ENCODE assay signal across 15 cellular contexts in genomic region chr18:26545335-26545734, GRCh38. TPM values are rescaled to one million over a fixed set of nuclear protein-coding genes. Genes with fewer than 3 reads are reported as not detected.
DNase-seq lines count a peak whose midpoint lies in the region; ATAC-seq, FAIRE-seq and TF ChIP-seq lines count a peak whose summit lies in the region.
"Had no signal": no experiment of that assay in that cellular context is flagged by ENCODE, and none has a peak within 500 bp of the region (broad histone marks: within the 10 kb centered on the region; RNA-seq: fewer than 3 reads in every experiment).

No MANE protein-coding gene starts in this region.

- TF ChIP-seq CTCF in MM.1S (IDR thresholded peaks at IDR 0.05; ENCODE audit: low read length) (no peak), endothelial cell of umbilical vein (IDR thresholded peaks at IDR 0.05; ENCODE audit: extremely low read depth in 1 of 2, insufficient read depth in 1 of 2, low read depth in 1 of 2, low read length in 2 of 2) (no peak), neural progenitor cell (IDR thresholded peaks at IDR 0.05) (no peak)

- H3F3A ChIP-seq in MM.1S (ENCODE audit: insufficient read depth, low read length) (peaks cover 5% of the 10 kb centered on the region), neural progenitor cell (ENCODE audit: low read depth) (peaks cover 30% of the 10 kb centered on the region)

- peaks cover 39 to 63% (median 52%) of the 10 kb centered on the region in 3 donors for H3K4me1 Mint-ChIP-seq in CD8-positive, alpha-beta memory T cell
- peaks cover 61% of the 10 kb centered on the region for H3K4me1 Mint-ChIP-seq in neural progenitor cell
- peaks cover 22% of the 10 kb centered on the region for H3K4me1 Mint-ChIP-seq in activated T-cell treated with anti-CD3 and anti-CD28 coated beads, Interleukin-2, amount 50 U/mL, for 72 hours (ENCODE audit: low read depth)

- peak overlapping the region; percentile 0 to 79 (median 19) for H3K4me3 Mint-ChIP-seq in CD8-positive, alpha-beta memory T cell
- peak overlapping the region; percentile 89 for H3K4me3 Mint-ChIP-seq in neural progenitor cell
- no peak overlapping the region for H3K4me3 Mint-ChIP-seq in activated T-cell treated with anti-CD3 and anti-CD28 coated beads, Interleukin-2, amount 50 U/mL, for 72 hours

- BruUV-seq in endothelial cell of umbilical vein (replicated peaks; lab: Mats Ljungman, UMichigan): no TSS peak

- no peak overlapping the region for H3K4me3 ChIP-seq in CD8-positive, alpha-beta memory T cell (ENCODE audit: low read length)
- H3K4me3 ChIP-seq in MM.1S (ENCODE audit: low read length) (no peak overlapping the region), endothelial cell of umbilical vein (replicated peaks in 1 of 3; ENCODE audit: insufficient read depth in 1 of 3, low read depth in 1 of 3, low read length in 3 of 3) (no peak overlapping the region), neural progenitor cell (peak overlapping the region; percentile 78)
- H3K4me3 ChIP-seq: ascending aorta had no signal

- no peak for FAIRE-seq in endothelial cell of umbilical vein (lab: Jason Lieb, UNC)

- H3K27ac ChIP-seq in CD8-positive, alpha-beta memory T cell (ENCODE audit: low read depth, low read length): no peak overlapping the region
- H3K27ac ChIP-seq in MM.1S (ENCODE audit: low read length): no peak overlapping the region
- H3K27ac ChIP-seq in endothelial cell of umbilical vein (ENCODE audit: insufficient read depth, low read depth, low read length): no peak overlapping the region
- H3K27ac ChIP-seq in neural progenitor cell: no peak overlapping the region
- H3K27ac ChIP-seq: ascending aorta, sigmoid colon had no signal

- CTCF ChIA-PET in CD8-positive, alpha-beta memory T cell (lab: Charles Lee): no interaction called here
- CTCF ChIA-PET in endothelial cell of umbilical vein (lab: Charles Lee): interaction anchor here (1.3 to 1.5 kb wide), 2 partner anchors 140 to 161 kb away, joined by 4 to 21 read pairs; no protein-coding TSS in a partner anchor

- H3K79me2 ChIP-seq in MM.1S (ENCODE audit: low read length): peaks cover 16% of the 10 kb centered on the region; the same call in 1 of the 2 replicates
- peaks cover 6% of the 10 kb centered on the region for H3K79me2 ChIP-seq in endothelial cell of umbilical vein (ENCODE audit: control insufficient read depth, insufficient read depth, low read length)
- peaks cover 31% of the 10 kb centered on the region for H3K79me2 ChIP-seq in neural progenitor cell (ENCODE audit: low read depth)

- dilution Hi-C loops in endothelial cell of umbilical vein (cut with MboI; ENCODE audit: extremely low pct_ligation_motif_present, low sequenced_read_pairs): no loop called here

- H4K20me1 ChIP-seq in MM.1S (ENCODE audit: insufficient read depth, low read length) (no peaks in the 10 kb centered on the region), endothelial cell of umbilical vein (replicated peaks; ENCODE audit: control insufficient read depth, extremely low read depth, insufficient read depth, low read length) (peaks cover 4% of the 10 kb centered on the region), neural progenitor cell (ENCODE audit: low read depth) (peaks cover 60% of the 10 kb centered on the region)

- no peak overlapping the region for H3K27ac Mint-ChIP-seq in CD8-positive, alpha-beta memory T cell
- no peak overlapping the region for H3K27ac Mint-ChIP-seq in neural progenitor cell
- no peak overlapping the region for H3K27ac Mint-ChIP-seq in activated T-cell treated with anti-CD3 and anti-CD28 coated beads, Interleukin-2, amount 50 U/mL, for 72 hours

- H3K9ac ChIP-seq in MM.1S (ENCODE audit: low read length): no peak overlapping the region
- H3K9ac ChIP-seq in endothelial cell of umbilical vein (replicated peaks; ENCODE audit: extremely low read depth, insufficient read depth, low read length): no peak overlapping the region
- no peak overlapping the region for H3K9ac ChIP-seq in neural progenitor cell

- H2AFZ ChIP-seq in MM.1S (ENCODE audit: low read length) (no peak overlapping the region), endothelial cell of umbilical vein (ENCODE audit: low read depth, low read length) (no peak overlapping the region), neural progenitor cell (replicated peaks) (no peak overlapping the region)

- POLR2A ChIA-PET in CD8-positive, alpha-beta memory T cell (lab: Charles Lee): no interaction called here
- POLR2A ChIA-PET in endothelial cell of umbilical vein (lab: Charles Lee): no interaction called here

- H3K9me1 ChIP-seq in endothelial cell of umbilical vein (replicated peaks; ENCODE audit: control insufficient read depth, extremely low read depth, insufficient read depth, low read length): no peaks in the 10 kb centered on the region

- no peak for DNase-seq in CD8-positive, alpha-beta memory T cell
- no peak for DNase-seq in MM.1S
- no peak for DNase-seq in endothelial cell of umbilical vein (ENCODE audit: low read depth, low spot score)
- DNase-seq in neural progenitor cell (ENCODE audit: low spot score): no peak
- no peak for DNase-seq in NCI-H2196 treated with DMSO at 0.1 percent for 48 hours (lab: John Stamatoyannopoulos, UW; ENCODE audit: unreplicated experiment)
- DNase-seq in NCI-H1436 treated with DMSO at 0.1 percent for 48 hours (lab: John Stamatoyannopoulos, UW): no peak
- DNase-seq in activated T-cell treated with anti-CD3 and anti-CD28 coated beads, Interleukin-2, amount 50 U/mL, for 72 hours: no peak
- DNase-seq: COR-L47, erythroblast, H7, midbrain, NCI-H1417 treated with DMSO at 0.1 percent for 48 hours, sigmoid colon had no signal

- peaks cover 2 to 10% of the 10 kb centered on the region in 2 donors for H3K27me3 Mint-ChIP-seq in CD8-positive, alpha-beta memory T cell
- peaks cover 6% of the 10 kb centered on the region for H3K27me3 Mint-ChIP-seq in neural progenitor cell (ENCODE audit: insufficient read depth, low read depth)
- peaks cover 6% of the 10 kb centered on the region for H3K27me3 Mint-ChIP-seq in activated T-cell treated with anti-CD3 and anti-CD28 coated beads, Interleukin-2, amount 50 U/mL, for 72 hours (ENCODE audit: low read depth)

- H3K4me2 ChIP-seq in MM.1S (ENCODE audit: low read depth, low read length) (peak overlapping the region; percentile 4; the same call in 1 of the 2 replicates), endothelial cell of umbilical vein (ENCODE audit: insufficient read depth, low read length) (peak overlapping the region; percentile 73), neural progenitor cell (peak overlapping the region; percentile 95)

- no peaks in the 10 kb centered on the region for H3K27me3 ChIP-seq in CD8-positive, alpha-beta memory T cell (ENCODE audit: insufficient read depth, low read length, poor library complexity, severe bottlenecking)
- H3K27me3 ChIP-seq in MM.1S (replicated peaks; ENCODE audit: insufficient read depth, low read length) (no peaks in the 10 kb centered on the region), endothelial cell of umbilical vein (ENCODE audit: control insufficient read depth in 2 of 2, insufficient read depth in 2 of 2, low read length in 2 of 2) (peaks cover 4 to 5% of the 10 kb centered on the region in 2 experiments), neural progenitor cell (peaks cover 53% of the 10 kb centered on the region)
- H3K27me3 ChIP-seq: ascending aorta had no signal

- no peaks in the 10 kb centered on the region for H3K9me3 Mint-ChIP-seq in CD8-positive, alpha-beta memory T cell
- peaks cover 2% of the 10 kb centered on the region for H3K9me3 Mint-ChIP-seq in neural progenitor cell
- no peaks in the 10 kb centered on the region for H3K9me3 Mint-ChIP-seq in activated T-cell treated with anti-CD3 and anti-CD28 coated beads, Interleukin-2, amount 50 U/mL, for 72 hours

- H3K9me2 ChIP-seq in MM.1S (replicated peaks; ENCODE audit: insufficient read depth, low read length): no peaks in the 10 kb centered on the region

- intact Hi-C loops in endothelial cell of umbilical vein (cut with micrococcal nuclease): loop anchor here (5.0 kb wide), 1 partner anchor 83 kb away; no protein-coding TSS in a partner anchor

- no peaks in the 10 kb centered on the region for H3K36me3 ChIP-seq in CD8-positive, alpha-beta memory T cell (ENCODE audit: insufficient read depth, low read length)
- H3K36me3 ChIP-seq in MM.1S (replicated peaks; ENCODE audit: insufficient read depth, low read length): no peaks in the 10 kb centered on the region
- H3K36me3 ChIP-seq in endothelial cell of umbilical vein (ENCODE audit: control insufficient read depth in 2 of 2, extremely low read depth in 1 of 2, insufficient read depth in 2 of 2, low read length in 2 of 2): no peaks in the 10 kb centered on the region
- no peaks in the 10 kb centered on the region for H3K36me3 ChIP-seq in neural progenitor cell
- H3K36me3 ChIP-seq: ascending aorta, sigmoid colon had no signal

- H3K9me3 ChIP-seq in CD8-positive, alpha-beta memory T cell (ENCODE audit: low read length): no peaks in the 10 kb centered on the region
- H3K9me3 ChIP-seq in MM.1S (replicated peaks; ENCODE audit: insufficient read depth, low read length): no peaks in the 10 kb centered on the region
- no peaks in the 10 kb centered on the region for H3K9me3 ChIP-seq in endothelial cell of umbilical vein (replicated peaks; ENCODE audit: control insufficient read depth, insufficient read depth, low read length)
- H3K9me3 ChIP-seq in neural progenitor cell (ENCODE audit: low read depth): no peaks in the 10 kb centered on the region
- H3K9me3 ChIP-seq: ascending aorta, sigmoid colon had no signal

- no peak for TF ChIP-seq POLR2A in endothelial cell of umbilical vein (IDR thresholded peaks at IDR 0.05; ENCODE audit: low read depth, low read length)

- peaks cover 4% of the 10 kb centered on the region for H3K4me1 ChIP-seq in CD8-positive, alpha-beta memory T cell (ENCODE audit: insufficient read depth, low read length)
- peaks cover 4% of the 10 kb centered on the region; the same call in 1 of the 2 replicates for H3K4me1 ChIP-seq in MM.1S (ENCODE audit: low read length)
- peaks cover 30% of the 10 kb centered on the region for H3K4me1 ChIP-seq in endothelial cell of umbilical vein (ENCODE audit: control insufficient read depth, extremely low read depth, insufficient read depth, low read length)
- H3K4me1 ChIP-seq in neural progenitor cell: peaks cover 42% of the 10 kb centered on the region

- no peak for ATAC-seq in GM21367 (IDR thresholded peaks at IDR 0.05; ENCODE audit: unreplicated experiment)
- ATAC-seq in activated T-cell treated with anti-CD3 and anti-CD28 coated beads, Interleukin-2, amount 50 U/mL, for 72 hours (replicated peaks in 1 of 2): no peak

- peaks cover 0 to 3% (median 0%) of the 10 kb centered on the region in 3 donors for H3K36me3 Mint-ChIP-seq in CD8-positive, alpha-beta memory T cell
- peaks cover 12% of the 10 kb centered on the region for H3K36me3 Mint-ChIP-seq in neural progenitor cell
- H3K36me3 Mint-ChIP-seq in activated T-cell treated with anti-CD3 and anti-CD28 coated beads, Interleukin-2, amount 50 U/mL, for 72 hours (ENCODE audit: insufficient read depth in 2 of 2): peaks cover 0 to 2% of the 10 kb centered on the region in 2 donors

RNA-seq across cellular contexts. Expression of gene KCTD1, which starts 3.0 kb away (rescaled TPM):
- total RNA-seq in CD8-positive, alpha-beta memory T cell: 1 to 10 TPM; 3.5 to 4.2 TPM
- 0.22 TPM for polyA plus RNA-seq in CD8-positive, alpha-beta memory T cell
- total RNA-seq in endothelial cell of umbilical vein (12.1 and 13.3 TPM in 2 replicates), neural progenitor cell (ENCODE audit: low replicate concordance) (14.7 and 17.1 TPM in 2 replicates)
- 4.9 and 6.1 TPM in 2 replicates for polyA plus RNA-seq in endothelial cell of umbilical vein
- 8.4 and 10.8 TPM in 2 replicates for polyA plus RNA-seq in endothelial cell of umbilical vein (2011; cell fraction: cytosol; rRNA removed)
- 8.7 and 10.1 TPM in 2 replicates for polyA plus RNA-seq in endothelial cell of umbilical vein (2011; cell fraction: nucleus; rRNA removed)
- polyA plus RNA-seq in endothelial cell of umbilical vein (2012): 8.9 and 12.2 TPM in 2 replicates
- polyA minus RNA-seq in endothelial cell of umbilical vein: 7.9 and 12.4 TPM in 2 replicates
- 12.8 TPM for polyA minus RNA-seq in endothelial cell of umbilical vein (2011; cell fraction: cytosol; rRNA and poly(A)+ RNA removed)
- 12.5 and 16.5 TPM in 2 replicates for polyA minus RNA-seq in endothelial cell of umbilical vein (2011; cell fraction: nucleus; rRNA and poly(A)+ RNA removed)
- 1 to 10 TPM; 6.0 to 7.6 TPM for total RNA-seq in activated T-cell treated with anti-CD3 and anti-CD28 coated beads, Interleukin-2, amount 50 U/mL, for 72 hours

Comparison
In these comparisons a context has a peak if more than half of its experiments do, and no peak if none do; other contexts are left out.
1. H3K4me3 Mint-ChIP-seq: peak in CD8-positive, alpha-beta memory T cell (7 of 7) and neural progenitor cell (single experiment); none in activated T-cell treated with anti-CD3 and anti-CD28 coated beads, Interleukin-2, amount 50 U/mL, for 72 hours (0 of 2).
2. H3K4me2 ChIP-seq: peak in every context shown above with its lines; median percentile 95 in neural progenitor cell; 73 in endothelial cell of umbilical vein; 4 in MM.1S.